8 cellular contexts compared by ENCODE assay signal in the genomic region with DNA sequence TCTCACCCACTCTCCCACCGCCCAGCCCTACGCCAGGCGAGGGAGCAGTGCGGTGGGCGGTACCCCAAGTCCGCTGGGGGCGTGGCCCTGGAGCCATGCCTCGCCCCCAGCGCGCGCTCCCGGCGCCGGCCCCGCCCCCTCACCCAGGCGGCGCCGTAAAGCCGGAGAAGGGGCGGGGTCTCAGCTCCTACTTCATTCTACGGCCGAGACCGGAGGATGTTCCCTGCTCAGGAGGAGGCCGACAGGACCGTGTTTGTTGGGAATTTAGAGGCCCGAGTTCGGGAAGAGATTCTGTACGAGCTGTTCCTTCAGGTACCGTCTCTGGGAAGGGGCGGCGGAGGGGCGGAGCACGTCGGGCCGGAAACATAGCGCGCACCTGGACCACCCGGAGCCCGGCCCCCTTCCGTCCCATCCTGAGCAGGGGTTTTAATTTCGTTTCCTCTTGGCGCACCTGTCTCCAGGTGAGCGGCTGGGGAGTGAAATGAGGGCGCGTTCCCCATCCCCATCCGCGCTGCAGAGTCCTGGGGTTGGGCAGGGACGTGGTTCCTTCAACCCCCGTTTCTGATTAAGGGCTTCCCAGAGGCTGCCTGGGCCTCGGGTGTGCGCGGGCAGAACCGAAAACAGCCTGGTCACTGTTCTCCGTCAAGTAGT. TPM values are rescaled to one million over a fixed set of nuclear protein-coding genes. Genes with fewer than 3 reads are reported as not detected.
DNase-seq lines count a peak whose midpoint lies in the region; ATAC-seq, FAIRE-seq and TF ChIP-seq lines count a peak whose summit lies in the region.

A gene with protein sequence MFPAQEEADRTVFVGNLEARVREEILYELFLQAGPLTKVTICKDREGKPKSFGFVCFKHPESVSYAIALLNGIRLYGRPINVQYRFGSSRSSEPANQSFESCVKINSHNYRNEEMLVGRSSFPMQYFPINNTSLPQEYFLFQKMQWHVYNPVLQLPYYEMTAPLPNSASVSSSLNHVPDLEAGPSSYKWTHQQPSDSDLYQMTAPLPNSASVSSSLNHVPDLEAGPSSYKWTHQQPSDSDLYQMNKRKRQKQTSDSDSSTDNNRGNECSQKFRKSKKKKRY (plus strand): TSS at position 187 of the 651 bp plus-strand sequence. CDS start 30 bp downstream, at position 217.

- TF ChIP-seq CTCF in 22Rv1 (IDR thresholded peaks at IDR 0.05): no peak
- no peak for TF ChIP-seq CTCF in endothelial cell of umbilical vein (IDR thresholded peaks at IDR 0.05; ENCODE audit: extremely low read depth in 1 of 2, insufficient read depth in 1 of 2, low read depth in 1 of 2, low read length in 2 of 2)

- H3K4me1 ChIP-seq in endothelial cell of umbilical vein (ENCODE audit: control insufficient read depth, extremely low read depth, insufficient read depth, low read length): no peaks in the 10 kb centered on the region

- H3K27ac ChIP-seq in 22Rv1 (peak within 1 kb of the TSS; percentile 65), endothelial cell of umbilical vein (ENCODE audit: insufficient read depth, low read depth, low read length) (no peak within 1 kb of the TSS)

- intact Hi-C loops in endothelial cell of umbilical vein (cut with micrococcal nuclease): no loop called here

- BruUV-seq in endothelial cell of umbilical vein (replicated peaks; lab: Mats Ljungman, UMichigan): no TSS peak

- CTCF ChIA-PET in activated CD8-positive, alpha-beta memory T cell treated with anti-CD3 and anti-CD28 coated beads, Interleukin-2, amount 10 ng/mL, durations not matched to agents 7 days and 5 days (lab: Charles Lee): no interaction called here
- CTCF ChIA-PET in endothelial cell of umbilical vein (lab: Charles Lee): no interaction called here

- POLR2A ChIA-PET in endothelial cell of umbilical vein (lab: Charles Lee): no interaction called here

- peak within 1 kb of the TSS; percentile 92 for H2AFZ ChIP-seq in endothelial cell of umbilical vein (ENCODE audit: low read depth, low read length)

- peak within 1 kb of the TSS in 2 of 3 experiments; percentile 38 to 50 for H3K4me3 ChIP-seq in endothelial cell of umbilical vein (replicated peaks in 1 of 3; ENCODE audit: insufficient read depth in 1 of 3, low read depth in 1 of 3, low read length in 3 of 3)

- H3K27me3 Mint-ChIP-seq in activated CD8-positive, alpha-beta memory T cell treated with anti-CD3 and anti-CD28 coated beads, Interleukin-2, amount 10 ng/mL, durations not matched to agents 7 days and 5 days: peaks cover 29% of the 10 kb centered on the region

- H3K9ac ChIP-seq in endothelial cell of umbilical vein (replicated peaks; ENCODE audit: extremely low read depth, insufficient read depth, low read length): no peak within 1 kb of the TSS

- peak within 1 kb of the TSS; percentile 55 for H3K27ac Mint-ChIP-seq in activated CD8-positive, alpha-beta memory T cell treated with anti-CD3 and anti-CD28 coated beads, Interleukin-2, amount 10 ng/mL, durations not matched to agents 7 days and 5 days

- FAIRE-seq in endothelial cell of umbilical vein (lab: Jason Lieb, UNC): no peak

- DNase-seq in NCI-H526 treated with DMSO at 0.1 percent for 48 hours (lab: John Stamatoyannopoulos, UW): peak; percentile 49
- DNase-seq in activated CD8-positive, alpha-beta memory T cell treated with anti-CD3 and anti-CD28 coated beads, Interleukin-2, amount 10 ng/mL, durations not matched to agents 7 days and 5 days: peak; percentile 77
- peak; percentile 8 for DNase-seq in endothelial cell of umbilical vein (ENCODE audit: low read depth, low spot score)
- DNase-seq in middle frontal gyrus (ENCODE audit: extremely low spot score, low spot score): peak; percentile 51
- peak; percentile 54 to 56 for DNase-seq in stimulated activated CD8-positive, alpha-beta memory T cell treated with anti-CD3 and anti-CD28 coated beads, Interleukin-15, amount 100 ng/mL, for 4 hours (ENCODE audit: low read depth in 2 of 2)

- H3K9me1 ChIP-seq in endothelial cell of umbilical vein (replicated peaks; ENCODE audit: control insufficient read depth, extremely low read depth, insufficient read depth, low read length): no peaks in the 10 kb centered on the region

- no peaks in the 10 kb centered on the region for H4K20me1 ChIP-seq in endothelial cell of umbilical vein (replicated peaks; ENCODE audit: control insufficient read depth, extremely low read depth, insufficient read depth, low read length)

- H3K9me3 ChIP-seq in endothelial cell of umbilical vein (replicated peaks; ENCODE audit: control insufficient read depth, insufficient read depth, low read length): no peaks in the 10 kb centered on the region

- H3K4me2 ChIP-seq in endothelial cell of umbilical vein (ENCODE audit: insufficient read depth, low read length): peak within 1 kb of the TSS; percentile 66

- H3K36me3 Mint-ChIP-seq in activated CD8-positive, alpha-beta memory T cell treated with anti-CD3 and anti-CD28 coated beads, Interleukin-2, amount 10 ng/mL, durations not matched to agents 7 days and 5 days: no peaks in the 10 kb centered on the region

- dilution Hi-C loops in endothelial cell of umbilical vein (cut with MboI; ENCODE audit: extremely low pct_ligation_motif_present, low sequenced_read_pairs): no loop called here

- no peaks in the 10 kb centered on the region for H3K9me3 Mint-ChIP-seq in activated CD8-positive, alpha-beta memory T cell treated with anti-CD3 and anti-CD28 coated beads, Interleukin-2, amount 10 ng/mL, durations not matched to agents 7 days and 5 days (ENCODE audit: low read depth)

- no peaks in the 10 kb centered on the region for H3K79me2 ChIP-seq in endothelial cell of umbilical vein (ENCODE audit: control insufficient read depth, insufficient read depth, low read length)

- H3K36me3 ChIP-seq in endothelial cell of umbilical vein (ENCODE audit: control insufficient read depth in 2 of 2, extremely low read depth in 1 of 2, insufficient read depth in 2 of 2, low read length in 2 of 2): no peaks in the 10 kb centered on the region

- ATAC-seq in GM18519 (IDR thresholded peaks at IDR 0.05; ENCODE audit: low FRiP score, unreplicated experiment): peak; percentile 93
- peak; percentile 98 for ATAC-seq in HG03103 (IDR thresholded peaks at IDR 0.05; ENCODE audit: low read depth, unreplicated experiment)
- ATAC-seq in activated CD8-positive, alpha-beta memory T cell treated with anti-CD3 and anti-CD28 coated beads, Interleukin-2, amount 10 ng/mL, durations not matched to agents 7 days and 5 days: peak; percentile 97

- H3K27me3 ChIP-seq in endothelial cell of umbilical vein (ENCODE audit: control insufficient read depth in 2 of 2, insufficient read depth in 2 of 2, low read length in 2 of 2): peaks cover 0 to 3% of the 10 kb centered on the region in 2 experiments

- peak within 1 kb of the TSS; percentile 76 for H3K4me3 Mint-ChIP-seq in activated CD8-positive, alpha-beta memory T cell treated with anti-CD3 and anti-CD28 coated beads, Interleukin-2, amount 10 ng/mL, durations not matched to agents 7 days and 5 days

- no peak for TF ChIP-seq POLR2A in endothelial cell of umbilical vein (IDR thresholded peaks at IDR 0.05; ENCODE audit: low read depth, low read length)

- peaks cover 6% of the 10 kb centered on the region for H3K4me1 Mint-ChIP-seq in activated CD8-positive, alpha-beta memory T cell treated with anti-CD3 and anti-CD28 coated beads, Interleukin-2, amount 10 ng/mL, durations not matched to agents 7 days and 5 days

TF ChIP-seq in endothelial cell of umbilical vein, 7 proteins besides CTCF, POLR2A, EP300 and RAD21:
- no peak for TF ChIP-seq MYC (IDR thresholded peaks at IDR 0.05; ENCODE audit: low read depth, low read length)

RNA-seq across cellular contexts. Expression of the gene that starts here (rescaled TPM):
- total RNA-seq in activated CD8-positive, alpha-beta memory T cell treated with anti-CD3 and anti-CD28 coated beads, Interleukin-2, amount 10 ng/mL, durations not matched to agents 7 days and 5 days: 1 to 10 TPM in 1 of 2 experiments, under 1 TPM in 1; 0.84 to 2.2 TPM
- total RNA-seq in endothelial cell of umbilical vein: not detected in 2 replicates
- polyA plus RNA-seq in endothelial cell of umbilical vein: not detected in 2 replicates
- not detected in 2 replicates for polyA plus RNA-seq in endothelial cell of umbilical vein (2011; cell fraction: cytosol; rRNA removed)
- polyA plus RNA-seq in endothelial cell of umbilical vein (2011; cell fraction: nucleus; rRNA removed): not detected in 2 replicates
- not detected in 2 replicates for polyA plus RNA-seq in endothelial cell of umbilical vein (2012)
- not detected in 2 replicates for polyA minus RNA-seq in endothelial cell of umbilical vein
- not detected for polyA minus RNA-seq in endothelial cell of umbilical vein (2011; cell fraction: cytosol; rRNA and poly(A)+ RNA removed)
- polyA minus RNA-seq in endothelial cell of umbilical vein (2011; cell fraction: nucleus; rRNA and poly(A)+ RNA removed): not detected in 2 replicates

Comparison
In these comparisons a context has a peak if more than half of its experiments do, and no peak if none do; other contexts are left out.
1. Peak in DNase-seq, H3K4me3 ChIP-seq and H3K4me2 ChIP-seq in endothelial cell of umbilical vein; RNA of the gene not detected or under 1 TPM.
2. DNase-seq: peak in every context shown above with its lines; median percentile 77 in activated CD8-positive, alpha-beta memory T cell treated with anti-CD3 and anti-CD28 coated beads, Interleukin-2, amount 10 ng/mL, durations not matched to agents 7 days and 5 days; 55 in stimulated activated CD8-positive, alpha-beta memory T cell treated with anti-CD3 and anti-CD28 coated beads, Interleukin-15, amount 100 ng/mL, for 4 hours; 51 in middle frontal gyrus; 49 in NCI-H526 treated with DMSO at 0.1 percent for 48 hours; 8 in endothelial cell of umbilical vein.